In genomic region chr5:58447231-58447630, GRCh38 we compare ENCODE assay signal across 33 cellular contexts. TPM values are rescaled to one million over a fixed set of nuclear protein-coding genes. Genes with fewer than 3 reads are reported as not detected.
DNase-seq lines count a peak whose midpoint lies in the region; ATAC-seq and TF ChIP-seq lines count a peak whose summit lies in the region.
"Had no signal": no experiment of that assay in that cellular context is flagged by ENCODE, and none has a peak within 500 bp of the region (broad histone marks: within the 10 kb centered on the region; RNA-seq: fewer than 3 reads in every experiment).

No MANE protein-coding gene starts in this region.

- H3K4me1 ChIP-seq in Panc1 (ENCODE audit: control insufficient read depth, insufficient read depth, low read length), result peaks cover 5% of the 10 kb centered on the region
- H3K4me1 ChIP-seq in colonic mucosa, result no peaks in the 10 kb centered on the region
- no peaks in the 10 kb centered on the region for H3K4me1 ChIP-seq in ascending aorta
- H3K4me1 ChIP-seq: BLaER1, body of pancreas, esophagus muscularis mucosa, gastrocnemius medialis, HAP-1 had no signal

- H3K27ac ChIP-seq in Panc1 (ENCODE audit: low read length) (peak overlapping the region; percentile 41; the same call in 1 of the 2 replicates), colonic mucosa (no peak overlapping the region), ascending aorta (no peak overlapping the region)
- H3K27ac ChIP-seq: BLaER1, body of pancreas, esophagus muscularis mucosa, gastrocnemius medialis, ovary, skin epidermis had no signal

- no peaks in the 10 kb centered on the region for H3K9me3 ChIP-seq in Panc1 (ENCODE audit: control insufficient read depth, insufficient read depth, low read depth, low read length)
- no peaks in the 10 kb centered on the region for H3K9me3 ChIP-seq in colonic mucosa
- H3K9me3 ChIP-seq in ascending aorta, result no peaks in the 10 kb centered on the region
- H3K9me3 ChIP-seq: body of pancreas, esophagus muscularis mucosa, gastrocnemius medialis, HAP-1, ovary had no signal

- H3K9ac ChIP-seq in colonic mucosa (ENCODE audit: low read depth in 2 of 2, low read length in 2 of 2), result no peak overlapping the region
- H3K9ac ChIP-seq: BLaER1 had no signal

- H3K4me3 ChIP-seq in Panc1 (ENCODE audit: low read depth in 2 of 2, low read length in 2 of 2) (no peak overlapping the region), colonic mucosa (no peak overlapping the region), ascending aorta (no peak overlapping the region)
- H3K4me3 ChIP-seq: BLaER1, body of pancreas, esophagus muscularis mucosa, gastrocnemius medialis, HAP-1, ovary, skin epidermis had no signal

- no peaks in the 10 kb centered on the region for H3K36me3 ChIP-seq in Panc1 (ENCODE audit: control insufficient read depth, insufficient read depth, low read length)
- H3K36me3 ChIP-seq in colonic mucosa, result no peaks in the 10 kb centered on the region
- H3K36me3 ChIP-seq in ascending aorta, result no peaks in the 10 kb centered on the region
- H3K36me3 ChIP-seq: BLaER1, esophagus muscularis mucosa, gastrocnemius medialis, HAP-1, ovary had no signal

- no peak for ATAC-seq in Panc1
- ATAC-seq: body of pancreas, gastrocnemius medialis, left colon had no signal

- in situ Hi-C loops in Panc1 (cut with HindIII; ENCODE audit: low pct_unique_long_range_greater_than_20kb, low sequenced_read_pairs), result no loop called here

- H3K27me3 ChIP-seq in Panc1 (ENCODE audit: control insufficient read depth, insufficient read depth, low read length) (no peaks in the 10 kb centered on the region), colonic mucosa (no peaks in the 10 kb centered on the region), ascending aorta (no peaks in the 10 kb centered on the region)
- H3K27me3 ChIP-seq: BLaER1, body of pancreas, esophagus muscularis mucosa, gastrocnemius medialis, ovary had no signal

- intact Hi-C loops in Panc1 (cut with micrococcal nuclease; ENCODE audit: unreplicated experiment), result loop anchor here (5.0 kb wide), 1 partner anchor 370 kb away; no protein-coding TSS in a partner anchor
- intact Hi-C loops in colonic mucosa (cut with DNase I), result no loop called here
- intact Hi-C loops in ascending aorta (cut with DNase I), result no loop called here

- DNase-seq in EL (peak; percentile 55), Panc1 (ENCODE audit: low read depth, low spot score) (no peak), fibroblast of peridontal ligament (ENCODE audit: extremely low read depth) (peak; percentile 77), renal cortical epithelial cell (ENCODE audit: low read depth) (peak; percentile 19), colonic mucosa (no peak), NCI-H82 treated with DMSO at 0.1 percent for 48 hours (lab: John Stamatoyannopoulos, UW; ENCODE audit: unreplicated experiment) (no peak), ascending aorta (ENCODE audit: low spot score in 2 of 2) (no peak)
- DNase-seq: activated CD4-positive, alpha-beta T cell treated with anti-CD3 and anti-CD28 coated beads, Interleukin-2, amount 50 U/mL, for 1 hour; activated CD4-positive, CD25-positive, alpha-beta regulatory T cell; activated effector memory CD4-positive, alpha-beta T cell treated with Interleukin-2 at 50 U/mL for 16 hours; activated naive CD8-positive, alpha-beta T cell treated with anti-CD3 and anti-CD28 coated beads, Interleukin-2, amount 10 ng/mL, durations not matched to agents 7 days and 5 days; activated T-cell treated with anti-CD3 and anti-CD28 coated beads, Interleukin-2, amount 50 U/mL, for 1 hour; body of pancreas; dermis blood vessel endothelial cell; DMS 273 treated with DMSO at 0.1 percent for 48 hours; gastrocnemius medialis; hippocampal formation; Kasumi-1; left colon; mammary epithelial cell; NCI-H1048; NCI-H187; NCI-H446 treated with DMSO at 0.1 percent for 48 hours; nephron progenitor cell; ovary; stimulated activated naive CD4-positive, alpha-beta T cell treated with Interleukin-2 at 50 U/mL for 16 hours had no signal

- BruUV-seq in Panc1 (replicated peaks; lab: Mats Ljungman, UMichigan), result no TSS peak

- no peak for TF ChIP-seq CTCF in Panc1 (IDR thresholded peaks at IDR 0.05)
- TF ChIP-seq CTCF in colonic mucosa (IDR thresholded peaks at IDR 0.05), result no peak
- no peak for TF ChIP-seq CTCF in ascending aorta (IDR thresholded peaks at IDR 0.05)

- POLR2A ChIA-PET in Panc1 (lab: Charles Lee), result no interaction called here

- CTCF ChIA-PET in Panc1 (lab: Charles Lee), result no interaction called here

RNA-seq across cellular contexts. Expression of gene PLK2, which starts 12.7 kb away (rescaled TPM):
- total RNA-seq in Panc1 (2021; ENCODE audit: unreplicated experiment) (258 TPM), renal cortical epithelial cell (830 and 1,372 TPM in 2 replicates), colonic mucosa (10 to 100 TPM; 21.8 to 28.3 TPM), ascending aorta (69.1 TPM)
- 326 TPM for polyA plus RNA-seq in Panc1 (2012; ENCODE audit: insufficient read length)

RNA-seq across cellular contexts. Expression of gene GAPT, which starts 44.0 kb away (rescaled TPM):
- not detected for total RNA-seq in Panc1 (2021; ENCODE audit: unreplicated experiment)
- polyA plus RNA-seq in Panc1 (2012; ENCODE audit: insufficient read length), result not detected
- not detected in 2 replicates for total RNA-seq in renal cortical epithelial cell
- 1 to 10 TPM in 1 of 2 donors, under 1 TPM in 1; 0.69 to 1.3 TPM for total RNA-seq in colonic mucosa
- total RNA-seq in ascending aorta, result not detected
- total RNA-seq: A673; dermis blood vessel endothelial cell; mammary epithelial cell; SK-MEL-5; T-helper 1 cell treated with Interleukin-12 subunit alpha and Interleukin-12 subunit beta and Interleukin-4 antibody, amounts not matched to agents 30 ng/mL and 1 ng/mL, for 36 hours had no signal
- polyA plus RNA-seq: mammary epithelial cell had no signal

Comparison
In these comparisons a context has a peak if more than half of its experiments do, and no peak if none do; other contexts are left out.
1. DNase-seq: peak in EL (single experiment), fibroblast of peridontal ligament (single experiment) and renal cortical epithelial cell (single experiment); none in Panc1 (single experiment), colonic mucosa (single experiment), NCI-H82 treated with DMSO at 0.1 percent for 48 hours (single experiment) and ascending aorta (0 of 2).